18 cellular contexts compared by ENCODE assay signal in genomic region chr18:58249677-58250076, GRCh38.
"Had no signal": no experiment of that assay in that cellular context is flagged by ENCODE, and none has a peak within 500 bp of the region (broad histone marks: within the 10 kb centered on the region; RNA-seq: fewer than 3 reads in every experiment).

No MANE protein-coding gene starts in this region.

- ATAC-seq: activated CD8-positive, alpha-beta memory T cell treated with anti-CD3 and anti-CD28 coated beads, Interleukin-2, amount 10 ng/mL, durations not matched to agents 7 days and 5 days; body of pancreas; mucosa of descending colon; naive thymus-derived CD4-positive, alpha-beta T cell; sciatic nerve; stimulated activated memory B cell treated with anti-CD40 and anti-IgM and Interleukin-4, amounts not matched to agents 10 μg/mL and 1 μg/mL and 100 μg/mL, for 72 hours; upper lobe of right lung had no signal

- H3K4me3 ChIP-seq: body of pancreas, mucosa of descending colon, testis, upper lobe of right lung had no signal

- H3K9ac ChIP-seq: parathyroid adenoma had no signal

- H3K27ac ChIP-seq: body of pancreas, neutrophil, parathyroid adenoma, testis, upper lobe of right lung had no signal

- H3K79me2 ChIP-seq: parathyroid adenoma had no signal

- H3K36me3 ChIP-seq: neutrophil had no signal

- H3K9me3 ChIP-seq: body of pancreas, mucosa of descending colon, neutrophil, testis, upper lobe of right lung had no signal

- H3K27me3 ChIP-seq: body of pancreas, neutrophil, testis, upper lobe of right lung had no signal

- H3K4me1 ChIP-seq: parathyroid adenoma, testis, upper lobe of right lung had no signal

- H2AFZ ChIP-seq: parathyroid adenoma had no signal

- DNase-seq: activated CD4-positive, alpha-beta memory T cell treated with anti-CD3 and anti-CD28 coated beads, Interleukin-2, amount 10 ng/mL, durations not matched to agents 7 days and 5 days; activated CD4-positive, alpha-beta T cell treated with anti-CD3 and anti-CD28 coated beads for 48 hours; activated CD4-positive, CD25-positive, alpha-beta regulatory T cell; activated CD8-positive, alpha-beta memory T cell treated with anti-CD3 and anti-CD28 coated beads, Interleukin-2, amount 10 ng/mL, durations not matched to agents 7 days and 5 days; activated naive CD8-positive, alpha-beta T cell treated with anti-CD3 and anti-CD28 coated beads for 36 hours; amygdala; body of pancreas; central memory CD4-positive, alpha-beta T cell; mucosa of descending colon; naive thymus-derived CD4-positive, alpha-beta T cell; stimulated activated CD4-positive, alpha-beta T cell treated with anti-CD3 and anti-CD28 coated beads, Interleukin-4, amount 100 ng/mL, for 24 hours; T1000; testis had no signal
